In genomic region chr14:106652494-106652893, GRCh38 we compare ENCODE assay signal across 19 cellular contexts.
A peak's percentile ranks its signal among the peaks of the same experiment; 100 is the strongest.
DNase-seq lines count a peak whose midpoint lies in the region; ATAC-seq and TF ChIP-seq lines count a peak whose summit lies in the region.
"Had no signal": no experiment of that assay in that cellular context is flagged by ENCODE, and none has a peak within 500 bp of the region (broad histone marks: within the 10 kb centered on the region; RNA-seq: fewer than 3 reads in every experiment).

No MANE protein-coding gene starts in this region.

- peaks cover 4% of the 10 kb centered on the region for H3K4me1 Mint-ChIP-seq in activated CD8-positive, alpha-beta T cell treated with anti-CD3 and anti-CD28 coated beads for 36 hours (ENCODE audit: low read depth)
- H3K4me1 Mint-ChIP-seq in activated CD8-positive, alpha-beta T cell treated with anti-CD3 and anti-CD28 coated beads, Interleukin-2, amount 10 ng/mL, durations not matched to agents 7 days and 5 days (ENCODE audit: low read depth) = peaks cover 5% of the 10 kb centered on the region
- H3K4me1 Mint-ChIP-seq in stimulated activated naive B cell treated with anti-CD40 and anti-IgM and Interleukin-4, amounts not matched to agents 10 μg/mL and 1 μg/mL and 100 μg/mL, for 72 hours = peaks cover 11 to 22% of the 10 kb centered on the region in 2 donors
- no peaks in the 10 kb centered on the region for H3K4me1 Mint-ChIP-seq in endodermal cell
- H3K4me1 Mint-ChIP-seq: H9 had no signal

- no peak overlapping the region for H3K4me3 ChIP-seq in endodermal cell (ENCODE audit: low read length)
- H3K4me3 ChIP-seq: heart right ventricle, ovary had no signal

- no peak overlapping the region for H3K27ac ChIP-seq in endodermal cell (ENCODE audit: low read depth, low read length)
- H3K27ac ChIP-seq: heart right ventricle, ovary had no signal

- POLR2A ChIA-PET in activated CD8-positive, alpha-beta T cell treated with anti-CD3 and anti-CD28 coated beads for 36 hours (lab: Charles Lee) = no interaction called here
- POLR2A ChIA-PET in activated CD8-positive, alpha-beta T cell treated with anti-CD3 and anti-CD28 coated beads, Interleukin-2, amount 10 ng/mL, durations not matched to agents 7 days and 5 days (lab: Charles Lee) = no interaction called here

- WGBS in endodermal cell (ENCODE audit: insufficient coverage in 1 of 2, insufficient read length in 1 of 2), 2 experiments = 17 to 59% methylated on average over 1 to 2 of the region's 2 CpGs

- no peak overlapping the region for H3K27ac Mint-ChIP-seq in activated CD8-positive, alpha-beta T cell treated with anti-CD3 and anti-CD28 coated beads for 36 hours
- H3K27ac Mint-ChIP-seq in activated CD8-positive, alpha-beta T cell treated with anti-CD3 and anti-CD28 coated beads, Interleukin-2, amount 10 ng/mL, durations not matched to agents 7 days and 5 days = no peak overlapping the region
- peak overlapping the region; percentile 83 for H3K27ac Mint-ChIP-seq in stimulated activated naive B cell treated with anti-CD40 and anti-IgM and Interleukin-4, amounts not matched to agents 10 μg/mL and 1 μg/mL and 100 μg/mL, for 72 hours
- no peak overlapping the region for H3K27ac Mint-ChIP-seq in endodermal cell
- H3K27ac Mint-ChIP-seq: H9, T-helper 17 cell had no signal

- no peak for DNase-seq in activated CD8-positive, alpha-beta T cell treated with anti-CD3 and anti-CD28 coated beads for 36 hours
- DNase-seq in activated CD8-positive, alpha-beta T cell treated with anti-CD3 and anti-CD28 coated beads, Interleukin-2, amount 10 ng/mL, durations not matched to agents 7 days and 5 days = no peak
- DNase-seq in NCI-H1436 (lab: John Stamatoyannopoulos, UW) (peak; percentile 42), endodermal cell (no peak)
- peak; percentile 30 for DNase-seq in stimulated activated naive B cell treated with anti-CD40 and anti-IgM and Interleukin-4, amounts not matched to agents 10 μg/mL and 1 μg/mL and 100 μg/mL, for 72 hours
- DNase-seq: ACHN; activated CD4-positive, alpha-beta T cell treated with anti-CD3 and anti-CD28 coated beads for 1 hour; activated T-cell treated with anti-CD3 and anti-CD28 coated beads, Interleukin-2, amount 50 U/mL, for 1 hour; COR-L47; H9; heart right ventricle; MV-4-11; NCI-H510A; ovary; T-helper 17 cell had no signal

- peaks cover 1% of the 10 kb centered on the region for H3K27me3 Mint-ChIP-seq in activated CD8-positive, alpha-beta T cell treated with anti-CD3 and anti-CD28 coated beads for 36 hours
- H3K27me3 Mint-ChIP-seq in activated CD8-positive, alpha-beta T cell treated with anti-CD3 and anti-CD28 coated beads, Interleukin-2, amount 10 ng/mL, durations not matched to agents 7 days and 5 days (ENCODE audit: low read depth) = peaks cover 36% of the 10 kb centered on the region
- H3K27me3 Mint-ChIP-seq in stimulated activated naive B cell treated with anti-CD40 and anti-IgM and Interleukin-4, amounts not matched to agents 10 μg/mL and 1 μg/mL and 100 μg/mL, for 72 hours = peaks cover 0 to 6% of the 10 kb centered on the region in 2 donors
- no peaks in the 10 kb centered on the region for H3K27me3 Mint-ChIP-seq in endodermal cell (ENCODE audit: insufficient read depth)

- no peaks in the 10 kb centered on the region for H3K36me3 Mint-ChIP-seq in activated CD8-positive, alpha-beta T cell treated with anti-CD3 and anti-CD28 coated beads for 36 hours (ENCODE audit: low read depth)
- peaks cover 2% of the 10 kb centered on the region for H3K36me3 Mint-ChIP-seq in activated CD8-positive, alpha-beta T cell treated with anti-CD3 and anti-CD28 coated beads, Interleukin-2, amount 10 ng/mL, durations not matched to agents 7 days and 5 days (ENCODE audit: low read depth)
- H3K36me3 Mint-ChIP-seq in stimulated activated naive B cell treated with anti-CD40 and anti-IgM and Interleukin-4, amounts not matched to agents 10 μg/mL and 1 μg/mL and 100 μg/mL, for 72 hours = peaks cover 2 to 8% of the 10 kb centered on the region in 2 donors
- no peaks in the 10 kb centered on the region for H3K36me3 Mint-ChIP-seq in endodermal cell (ENCODE audit: low read depth)

- H3K27me3 ChIP-seq in endodermal cell (ENCODE audit: control insufficient read depth, insufficient read depth, low read length, poor library complexity, severe bottlenecking) = no peaks in the 10 kb centered on the region
- H3K27me3 ChIP-seq: ovary had no signal

- H3K9me3 ChIP-seq in endodermal cell (ENCODE audit: control insufficient read depth, low read length) = peaks cover 82% of the 10 kb centered on the region
- H3K9me3 ChIP-seq: heart right ventricle, ovary had no signal

- no peak overlapping the region for H3K9ac ChIP-seq in endodermal cell (ENCODE audit: extremely low read depth, low read length, poor library complexity, severe bottlenecking)

- peak; percentile 27 for ATAC-seq in activated CD8-positive, alpha-beta T cell treated with anti-CD3 and anti-CD28 coated beads for 36 hours
- ATAC-seq in activated CD8-positive, alpha-beta T cell treated with anti-CD3 and anti-CD28 coated beads, Interleukin-2, amount 10 ng/mL, durations not matched to agents 7 days and 5 days = no peak
- peak; percentile 55 for ATAC-seq in GM21529 (IDR thresholded peaks at IDR 0.05; ENCODE audit: unreplicated experiment)
- ATAC-seq in stimulated activated naive B cell treated with anti-CD40 and anti-IgM and Interleukin-4, amounts not matched to agents 10 μg/mL and 1 μg/mL and 100 μg/mL, for 72 hours (replicated peaks) = peak; percentile 25 to 87
- ATAC-seq in GM18511 (IDR thresholded peaks at IDR 0.05; ENCODE audit: unreplicated experiment) = no peak
- ATAC-seq in HG03135 (IDR thresholded peaks at IDR 0.05; ENCODE audit: unreplicated experiment) = no peak
- ATAC-seq: esophagus mucosa, heart right ventricle, T-helper 17 cell had no signal

- H3K9me3 Mint-ChIP-seq in activated CD8-positive, alpha-beta T cell treated with anti-CD3 and anti-CD28 coated beads for 36 hours = peaks cover 5% of the 10 kb centered on the region
- peaks cover 8% of the 10 kb centered on the region for H3K9me3 Mint-ChIP-seq in activated CD8-positive, alpha-beta T cell treated with anti-CD3 and anti-CD28 coated beads, Interleukin-2, amount 10 ng/mL, durations not matched to agents 7 days and 5 days (ENCODE audit: insufficient read depth)
- peaks cover 2 to 11% of the 10 kb centered on the region in 2 donors for H3K9me3 Mint-ChIP-seq in stimulated activated naive B cell treated with anti-CD40 and anti-IgM and Interleukin-4, amounts not matched to agents 10 μg/mL and 1 μg/mL and 100 μg/mL, for 72 hours
- H3K9me3 Mint-ChIP-seq in endodermal cell = peaks cover 92% of the 10 kb centered on the region

- H3K36me3 ChIP-seq in endodermal cell (ENCODE audit: control insufficient read depth, insufficient read depth, low read length) = no peaks in the 10 kb centered on the region
- H3K36me3 ChIP-seq: heart right ventricle, ovary had no signal

- H3K4me3 Mint-ChIP-seq in activated CD8-positive, alpha-beta T cell treated with anti-CD3 and anti-CD28 coated beads for 36 hours = no peak overlapping the region
- no peak overlapping the region for H3K4me3 Mint-ChIP-seq in activated CD8-positive, alpha-beta T cell treated with anti-CD3 and anti-CD28 coated beads, Interleukin-2, amount 10 ng/mL, durations not matched to agents 7 days and 5 days
- peak overlapping the region in 1 of 2 donors; percentile 23 for H3K4me3 Mint-ChIP-seq in stimulated activated naive B cell treated with anti-CD40 and anti-IgM and Interleukin-4, amounts not matched to agents 10 μg/mL and 1 μg/mL and 100 μg/mL, for 72 hours
- H3K4me3 Mint-ChIP-seq in endodermal cell = no peak overlapping the region
- H3K4me3 Mint-ChIP-seq: H9, T-helper 17 cell had no signal

- CTCF ChIA-PET in activated CD8-positive, alpha-beta T cell treated with anti-CD3 and anti-CD28 coated beads for 36 hours (lab: Charles Lee) = interaction anchor here (1.0 to 1.9 kb wide), 6 partner anchors 9 to 232 kb away, joined by 3 to 5 read pairs (median 4); no protein-coding TSS in a partner anchor
- CTCF ChIA-PET in activated CD8-positive, alpha-beta T cell treated with anti-CD3 and anti-CD28 coated beads, Interleukin-2, amount 10 ng/mL, durations not matched to agents 7 days and 5 days (lab: Charles Lee) = interaction anchor here (0.7 to 2.3 kb wide), 6 partner anchors 8 to 45 kb away, joined by 3 to 15 read pairs (median 4); no protein-coding TSS in a partner anchor

- intact Hi-C loops in activated CD8-positive, alpha-beta T cell treated with anti-CD3 and anti-CD28 coated beads for 36 hours (cut with micrococcal nuclease) = no loop called here

- TF ChIP-seq CTCF in activated CD8-positive, alpha-beta T cell treated with anti-CD3 and anti-CD28 coated beads for 36 hours (IDR thresholded peaks at IDR 0.05) = no peak
- TF ChIP-seq CTCF in endodermal cell (conservative IDR thresholded peaks at IDR 0.05) = no peak

- no peaks in the 10 kb centered on the region for H3K4me1 ChIP-seq in endodermal cell (ENCODE audit: control insufficient read depth, insufficient read depth, low read length)
- H3K4me1 ChIP-seq: heart right ventricle had no signal

Comparison
In these comparisons a context has a peak if more than half of its experiments do, and no peak if none do; other contexts are left out.
1. ATAC-seq: peak in activated CD8-positive, alpha-beta T cell treated with anti-CD3 and anti-CD28 coated beads for 36 hours (single experiment), GM21529 (single experiment) and stimulated activated naive B cell treated with anti-CD40 and anti-IgM and Interleukin-4, amounts not matched to agents 10 μg/mL and 1 μg/mL and 100 μg/mL, for 72 hours (2 of 2); none in activated CD8-positive, alpha-beta T cell treated with anti-CD3 and anti-CD28 coated beads, Interleukin-2, amount 10 ng/mL, durations not matched to agents 7 days and 5 days (single experiment), GM18511 (single experiment) and HG03135 (single experiment).
2. DNase-seq: peak in NCI-H1436 (single experiment) and stimulated activated naive B cell treated with anti-CD40 and anti-IgM and Interleukin-4, amounts not matched to agents 10 μg/mL and 1 μg/mL and 100 μg/mL, for 72 hours (single experiment); none in activated CD8-positive, alpha-beta T cell treated with anti-CD3 and anti-CD28 coated beads for 36 hours (single experiment), activated CD8-positive, alpha-beta T cell treated with anti-CD3 and anti-CD28 coated beads, Interleukin-2, amount 10 ng/mL, durations not matched to agents 7 days and 5 days (single experiment) and endodermal cell (single experiment).